Comparison of ENCODE assay signal across 12 cellular contexts in the genomic region with DNA sequence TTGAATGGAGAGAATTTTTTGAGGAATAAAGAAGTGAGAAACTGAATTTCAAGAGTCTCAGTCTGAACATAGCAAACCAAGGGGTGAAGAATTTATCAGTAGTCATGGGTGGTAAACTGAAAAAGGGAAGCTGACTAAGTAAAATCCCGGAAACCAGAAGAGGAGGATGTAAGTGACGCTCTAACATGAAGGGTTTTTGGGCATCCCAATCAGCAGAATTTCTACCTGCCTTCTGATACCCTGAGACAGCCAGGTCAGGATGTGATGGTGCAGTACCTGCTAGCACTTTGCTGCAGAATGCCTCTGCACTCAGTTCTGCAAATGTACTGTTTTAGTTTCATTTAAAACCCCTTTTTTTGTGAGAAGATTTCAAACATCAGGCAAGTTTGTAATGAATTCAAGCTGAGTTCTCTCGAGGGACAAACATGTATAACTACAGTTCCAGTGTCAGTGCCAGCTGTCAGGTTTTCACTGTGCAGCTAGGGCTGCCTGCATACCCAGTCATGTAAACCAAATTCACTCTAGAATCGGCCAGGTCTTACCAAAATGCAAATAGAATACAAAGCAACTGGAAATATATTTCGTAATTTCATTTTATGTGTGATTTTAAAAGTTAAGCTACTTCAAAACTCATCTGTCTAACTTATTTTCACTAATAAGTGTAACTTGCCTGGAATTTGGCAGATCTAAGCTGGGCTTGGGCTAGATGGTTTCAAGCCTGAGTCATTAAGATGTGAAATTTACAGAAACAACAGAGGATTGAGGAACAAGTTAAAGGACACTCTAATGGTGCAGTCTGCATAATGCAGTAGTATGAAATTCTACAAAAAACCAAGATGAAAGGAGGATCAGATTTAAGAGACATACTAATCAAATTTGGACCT. TPM values are rescaled to one million over a fixed set of nuclear protein-coding genes. Genes with fewer than 3 reads are reported as not detected.
DNase-seq lines count a peak whose midpoint lies in the region; ATAC-seq, FAIRE-seq and TF ChIP-seq lines count a peak whose summit lies in the region.
"Had no signal": no experiment of that assay in that cellular context is flagged by ENCODE, and none has a peak within 500 bp of the region (broad histone marks: within the 10 kb centered on the region; RNA-seq: fewer than 3 reads in every experiment).

No MANE protein-coding gene starts in this region.

- H3K4me1 ChIP-seq in left ventricle myocardium inferior (no peaks in the 10 kb centered on the region), tibial nerve (no peaks in the 10 kb centered on the region)

- no peak for TF ChIP-seq EP300 in tibial nerve (IDR thresholded peaks at IDR 0.05)

- H3K27ac ChIP-seq in left ventricle myocardium inferior (replicated peaks), result no peak overlapping the region
- no peak overlapping the region for H3K27ac ChIP-seq in tibial nerve

- H3K36me3 ChIP-seq in left ventricle myocardium inferior, result peaks cover 39% of the 10 kb centered on the region
- H3K36me3 ChIP-seq in tibial nerve, result peaks cover 0 to 53% (median 0%) of the 10 kb centered on the region in 3 donors

- 78 to 79% methylated on average over 5 of the region's 5 CpGs for WGBS in tibial nerve, 2 donors

- no peak for FAIRE-seq in HTR-8/SVneo (lab: Jason Lieb, UNC)

- H3K4me3 ChIP-seq in NB4 (ENCODE audit: low read depth, low read length) (no peak overlapping the region), choroid plexus epithelial cell (ENCODE audit: low read depth, low read length) (no peak overlapping the region), left ventricle myocardium inferior (no peak overlapping the region), tibial nerve (no peak overlapping the region)
- H3K4me3 ChIP-seq: HAP-1 had no signal

- H3K9me3 ChIP-seq in left ventricle myocardium inferior (replicated peaks), result peaks cover 5% of the 10 kb centered on the region
- H3K9me3 ChIP-seq in tibial nerve, result peaks cover 0 to 12% (median 0%) of the 10 kb centered on the region in 4 donors
- H3K9me3 ChIP-seq: HAP-1 had no signal

- H3K27me3 ChIP-seq in left ventricle myocardium inferior (ENCODE audit: low read depth) (no peaks in the 10 kb centered on the region), tibial nerve (no peaks in the 10 kb centered on the region)

- DNase-seq in AG08395 (ENCODE audit: low spot score) (peak; percentile 41), NB4 (ENCODE audit: low read depth) (peak; percentile 57), choroid plexus epithelial cell (ENCODE audit: low read depth) (peak; percentile 33), HTR-8/SVneo (ENCODE audit: insufficient read length, low spot score) (no peak), NCI-H2107 treated with DMSO at 0.1 percent for 48 hours (lab: John Stamatoyannopoulos, UW; ENCODE audit: unreplicated experiment) (no peak), left ventricle myocardium inferior (no peak), tibial nerve (ENCODE audit: low spot score in 2 of 2) (no peak)
- DNase-seq: activated CD4-positive, CD25-positive, alpha-beta regulatory T cell; NCI-H1092 had no signal

- TF ChIP-seq CTCF in NB4 (IDR thresholded peaks at IDR 0.05; ENCODE audit: low read depth, low read length) (no peak), choroid plexus epithelial cell (conservative IDR thresholded peaks at IDR 0.05; ENCODE audit: low read depth, low read length) (no peak), left ventricle myocardium inferior (IDR thresholded peaks at IDR 0.05; ENCODE audit: borderline replicate concordance) (no peak), tibial nerve (IDR thresholded peaks at IDR 0.05) (no peak)

- TF ChIP-seq POLR2A in NB4 (IDR thresholded peaks at IDR 0.05; ENCODE audit: extremely low read depth, insufficient read length) (no peak), tibial nerve (IDR thresholded peaks at IDR 0.05) (no peak)

- peak; percentile 49 for ATAC-seq in GM18907 (IDR thresholded peaks at IDR 0.05; ENCODE audit: unreplicated experiment)

- intact Hi-C loops in left ventricle myocardium inferior (cut with micrococcal nuclease), result no loop called here

RNA-seq across cellular contexts. Expression of a gene that starts 13.8 kb away (rescaled TPM):
- total RNA-seq in left ventricle myocardium inferior (not detected), tibial nerve (not detected)
- total RNA-seq: myocyte had no signal

Comparison
In these comparisons a context has a peak if more than half of its experiments do, and no peak if none do; other contexts are left out.
1. DNase-seq: peak in AG08395 (single experiment), NB4 (single experiment) and choroid plexus epithelial cell (single experiment); none in HTR-8/SVneo (single experiment), NCI-H2107 treated with DMSO at 0.1 percent for 48 hours (single experiment), left ventricle myocardium inferior (single experiment) and tibial nerve (0 of 2).